1 cellular context compared by ENCODE assay signal in the genomic region with DNA sequence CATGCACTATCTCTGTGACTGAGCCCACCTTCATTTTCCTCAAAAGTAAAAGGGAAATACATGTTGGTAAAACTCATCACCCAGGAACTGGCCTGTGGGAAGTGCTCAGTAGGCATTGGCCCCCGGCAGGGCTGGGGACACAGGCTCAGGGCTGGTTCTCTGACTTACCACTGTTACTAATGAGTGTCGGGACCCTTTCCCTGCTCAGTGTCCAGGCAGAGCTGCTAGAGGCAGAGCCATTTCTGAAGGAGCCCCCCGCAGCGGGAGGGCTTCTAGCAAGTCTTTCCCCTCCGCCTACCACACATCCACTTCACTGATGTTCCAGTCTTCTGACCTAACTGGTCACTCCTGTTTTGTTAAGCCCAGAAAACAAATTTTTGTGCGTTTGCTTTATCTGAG.
TF ChIP-seq lines count a peak whose summit lies in the region.

No MANE protein-coding gene starts in this region.

TF ChIP-seq in K562, 482 proteins besides CTCF, POLR2A, EP300 and RAD21:
- TF ChIP-seq, protein P1, sequence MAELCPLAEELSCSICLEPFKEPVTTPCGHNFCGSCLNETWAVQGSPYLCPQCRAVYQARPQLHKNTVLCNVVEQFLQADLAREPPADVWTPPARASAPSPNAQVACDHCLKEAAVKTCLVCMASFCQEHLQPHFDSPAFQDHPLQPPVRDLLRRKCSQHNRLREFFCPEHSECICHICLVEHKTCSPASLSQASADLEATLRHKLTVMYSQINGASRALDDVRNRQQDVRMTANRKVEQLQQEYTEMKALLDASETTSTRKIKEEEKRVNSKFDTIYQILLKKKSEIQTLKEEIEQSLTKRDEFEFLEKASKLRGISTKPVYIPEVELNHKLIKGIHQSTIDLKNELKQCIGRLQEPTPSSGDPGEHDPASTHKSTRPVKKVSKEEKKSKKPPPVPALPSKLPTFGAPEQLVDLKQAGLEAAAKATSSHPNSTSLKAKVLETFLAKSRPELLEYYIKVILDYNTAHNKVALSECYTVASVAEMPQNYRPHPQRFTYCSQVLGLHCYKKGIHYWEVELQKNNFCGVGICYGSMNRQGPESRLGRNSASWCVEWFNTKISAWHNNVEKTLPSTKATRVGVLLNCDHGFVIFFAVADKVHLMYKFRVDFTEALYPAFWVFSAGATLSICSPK (IDR thresholded peaks at IDR 0.05; ENCODE audit: borderline replicate concordance): no peak
- no peak for TF ChIP-seq ZNF507 (tag; conservative IDR thresholded peaks at IDR 0.05)
- no peak for TF ChIP-seq ZC3H4 (CRISPR knock-in tag; IDR thresholded peaks at IDR 0.05; ENCODE audit: borderline replicate concordance)
- no peak for TF ChIP-seq MECOM (CRISPR knock-in tag; IDR thresholded peaks at IDR 0.05)
- no peak for TF ChIP-seq ZBED1 (IDR thresholded peaks at IDR 0.05)
- TF ChIP-seq, protein P2, sequence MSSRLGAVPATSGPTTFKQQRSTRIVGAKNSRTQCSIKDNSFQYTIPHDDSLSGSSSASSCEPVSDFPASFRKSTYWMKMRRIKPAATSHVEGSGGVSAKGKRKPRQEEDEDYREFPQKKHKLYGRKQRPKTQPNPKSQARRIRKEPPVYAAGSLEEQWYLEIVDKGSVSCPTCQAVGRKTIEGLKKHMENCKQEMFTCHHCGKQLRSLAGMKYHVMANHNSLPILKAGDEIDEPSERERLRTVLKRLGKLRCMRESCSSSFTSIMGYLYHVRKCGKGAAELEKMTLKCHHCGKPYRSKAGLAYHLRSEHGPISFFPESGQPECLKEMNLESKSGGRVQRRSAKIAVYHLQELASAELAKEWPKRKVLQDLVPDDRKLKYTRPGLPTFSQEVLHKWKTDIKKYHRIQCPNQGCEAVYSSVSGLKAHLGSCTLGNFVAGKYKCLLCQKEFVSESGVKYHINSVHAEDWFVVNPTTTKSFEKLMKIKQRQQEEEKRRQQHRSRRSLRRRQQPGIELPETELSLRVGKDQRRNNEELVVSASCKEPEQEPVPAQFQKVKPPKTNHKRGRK (tag; IDR thresholded peaks at IDR 0.05): no peak
- TF ChIP-seq RBM15 (IDR thresholded peaks at IDR 0.05; ENCODE audit: insufficient read depth, low read length): no peak
- no peak for TF ChIP-seq FOXK1 (CRISPR knock-in tag; IDR thresholded peaks at IDR 0.05; ENCODE audit: borderline replicate concordance)
- TF ChIP-seq MCM7 (IDR thresholded peaks at IDR 0.05): no peak
- TF ChIP-seq SMARCA4 (IDR thresholded peaks at IDR 0.05): no peak
- TF ChIP-seq C11orf30 (IDR thresholded peaks at IDR 0.05; ENCODE audit: low read depth): no peak
- TF ChIP-seq RCOR1 (IDR thresholded peaks at IDR 0.05; ENCODE audit: borderline replicate concordance in 1 of 2, low read depth in 2 of 2, low read length in 2 of 2): no peak
- TF ChIP-seq RAD51 (IDR thresholded peaks at IDR 0.05; ENCODE audit: borderline replicate concordance, low read depth): no peak
